1 cellular context compared by ENCODE assay signal in the genomic region with DNA sequence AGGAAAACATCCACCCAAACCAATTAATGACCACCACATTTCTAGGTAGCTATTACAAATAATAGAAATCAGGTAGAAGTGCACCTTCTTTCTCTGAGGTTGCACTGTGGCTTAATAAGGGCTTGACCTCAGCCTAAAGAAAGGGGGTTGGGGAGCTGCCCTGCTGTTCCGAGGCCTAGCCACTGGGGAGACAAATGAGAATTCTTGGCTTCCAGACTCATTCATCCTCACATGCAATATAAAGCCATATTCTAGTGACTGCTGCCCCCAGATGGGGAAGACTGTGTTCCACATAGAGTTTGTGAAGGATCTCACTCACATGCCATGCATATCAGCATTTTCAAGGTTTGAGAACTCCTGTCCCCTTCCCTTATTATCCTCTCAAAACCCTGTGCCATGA.
TF ChIP-seq lines count a peak whose summit lies in the region.

No MANE protein-coding gene starts in this region.

TF ChIP-seq in HepG2, 621 proteins besides CTCF, POLR2A, EP300 and RAD21:
- peak; percentile 38 for TF ChIP-seq STAG1 (CRISPR knock-in tag; IDR thresholded peaks at IDR 0.05)
- no peak for TF ChIP-seq BORCS8-MEF2B (CRISPR knock-in tag; IDR thresholded peaks at IDR 0.05)
- TF ChIP-seq XRCC5 (optimal IDR thresholded peaks at IDR 0.05; ENCODE audit: low read length) = no peak
- TF ChIP-seq ZNF335 (CRISPR knock-in tag; IDR thresholded peaks at IDR 0.05) = no peak
- no peak for TF ChIP-seq ZBTB21 (CRISPR knock-in tag; IDR thresholded peaks at IDR 0.05)
- TF ChIP-seq ZNF780A (CRISPR knock-in tag; IDR thresholded peaks at IDR 0.05) = no peak
- TF ChIP-seq KDM1A (CRISPR knock-in tag; IDR thresholded peaks at IDR 0.05) = no peak
- TF ChIP-seq HCFC1 (IDR thresholded peaks at IDR 0.05; ENCODE audit: low read depth, low read length) = no peak
